In the genomic region with DNA sequence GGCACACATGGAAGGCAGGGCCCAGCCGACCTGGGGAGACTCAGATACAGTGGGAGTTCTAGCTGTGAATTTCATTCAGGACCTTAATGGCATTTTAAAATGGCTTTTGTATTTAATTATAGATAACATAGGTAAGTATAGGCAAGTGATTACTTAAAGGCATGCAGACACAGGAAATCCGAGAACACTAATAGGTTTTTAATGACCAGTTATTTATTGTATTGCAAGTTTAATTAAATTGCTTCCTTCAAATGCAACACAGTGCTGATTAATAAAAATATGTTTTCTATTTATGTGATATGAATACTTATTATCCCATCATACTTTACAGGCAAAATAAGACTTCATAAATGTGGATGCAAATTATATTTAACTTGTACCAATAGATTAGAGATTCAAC, we compare ENCODE assay signal across 22 cellular contexts. TPM values are rescaled to one million over a fixed set of nuclear protein-coding genes. Genes with fewer than 3 reads are reported as not detected.
"Had no signal": no experiment of that assay in that cellular context is flagged by ENCODE, and none has a peak within 500 bp of the region (broad histone marks: within the 10 kb centered on the region; RNA-seq: fewer than 3 reads in every experiment).

No MANE protein-coding gene starts in this region.

- H3K27ac ChIP-seq: left ventricle myocardium inferior, parathyroid adenoma, psoas muscle, right lobe of liver, stomach, testis, thyroid gland, transverse colon, upper lobe of left lung, vagina had no signal

- H3K4me1 ChIP-seq: left ventricle myocardium inferior, parathyroid adenoma, psoas muscle, right lobe of liver, stomach, testis, thyroid gland, transverse colon, vagina had no signal

- H3K4me3 ChIP-seq: left ventricle myocardium inferior, psoas muscle, right lobe of liver, stomach, testis, thyroid gland, transverse colon, upper lobe of left lung, vagina had no signal

- ATAC-seq: naive thymus-derived CD8-positive, alpha-beta T cell; psoas muscle; right lobe of liver; stimulated activated naive B cell treated with anti-CD40 and anti-IgM and Interleukin-4, amounts not matched to agents 10 μg/mL and 1 μg/mL and 100 μg/mL, for 72 hours; stimulated activated naive CD8-positive, alpha-beta T cell treated with anti-CD3 and anti-CD28 coated beads, Interleukin-15, Interleukin-2, amounts not matched to agents 100 U/mL and 50 U/mL, for 24 hours had no signal

- H3K27me3 ChIP-seq: right lobe of liver, stomach, testis, thyroid gland, transverse colon, upper lobe of left lung, vagina had no signal

- DNase-seq: hypothalamus; immature natural killer cell; left ventricle myocardium inferior; mesenchymal stem cell; naive thymus-derived CD8-positive, alpha-beta T cell; occipital lobe; psoas muscle; right lobe of liver; stimulated activated CD4-positive, alpha-beta T cell treated with anti-CD3 and anti-CD28 coated beads, Interleukin-12 subunit alpha, Interleukin-12 subunit beta, amount 100 ng/mL, for 4 hours; stimulated activated CD4-positive, alpha-beta T cell treated with anti-CD3 and anti-CD28 coated beads, Interleukin-15, amount 100 ng/mL, for 24 hours; stimulated activated CD4-positive, alpha-beta T cell treated with anti-CD3 and anti-CD28 coated beads, Interleukin-2, amount 100 ng/mL, for 24 hours; stimulated activated CD4-positive, alpha-beta T cell treated with anti-CD3 and anti-CD28 coated beads, Interleukin-4, amount 100 ng/mL, for 1 hour; stimulated activated naive B cell treated with anti-CD40 and anti-IgM and Interleukin-4, amounts not matched to agents 10 μg/mL and 1 μg/mL and 100 μg/mL, for 72 hours; stimulated activated naive CD8-positive, alpha-beta T cell treated with anti-CD3 and anti-CD28 coated beads, Interleukin-15, Interleukin-2, amounts not matched to agents 100 U/mL and 50 U/mL, for 24 hours; stomach; testis; thyroid gland; transverse colon; upper lobe of left lung had no signal

- FAIRE-seq: islet of Langerhans had no signal

- H3K36me3 ChIP-seq: left ventricle myocardium inferior, right lobe of liver, stomach, thyroid gland, transverse colon, upper lobe of left lung, vagina had no signal

- H3K79me2 ChIP-seq: parathyroid adenoma had no signal

- H2AFZ ChIP-seq: parathyroid adenoma had no signal

- H3K9me3 ChIP-seq: left ventricle myocardium inferior, psoas muscle, right lobe of liver, stomach, testis, thyroid gland, transverse colon, upper lobe of left lung, vagina had no signal

- H3K9ac ChIP-seq: parathyroid adenoma had no signal

RNA-seq across cellular contexts. Expression of gene SH3RF3, which starts 19.7 kb away (rescaled TPM):
- polyA plus RNA-seq: immature natural killer cell had no signal
